11 cellular contexts compared by ENCODE assay signal in the genomic region with DNA sequence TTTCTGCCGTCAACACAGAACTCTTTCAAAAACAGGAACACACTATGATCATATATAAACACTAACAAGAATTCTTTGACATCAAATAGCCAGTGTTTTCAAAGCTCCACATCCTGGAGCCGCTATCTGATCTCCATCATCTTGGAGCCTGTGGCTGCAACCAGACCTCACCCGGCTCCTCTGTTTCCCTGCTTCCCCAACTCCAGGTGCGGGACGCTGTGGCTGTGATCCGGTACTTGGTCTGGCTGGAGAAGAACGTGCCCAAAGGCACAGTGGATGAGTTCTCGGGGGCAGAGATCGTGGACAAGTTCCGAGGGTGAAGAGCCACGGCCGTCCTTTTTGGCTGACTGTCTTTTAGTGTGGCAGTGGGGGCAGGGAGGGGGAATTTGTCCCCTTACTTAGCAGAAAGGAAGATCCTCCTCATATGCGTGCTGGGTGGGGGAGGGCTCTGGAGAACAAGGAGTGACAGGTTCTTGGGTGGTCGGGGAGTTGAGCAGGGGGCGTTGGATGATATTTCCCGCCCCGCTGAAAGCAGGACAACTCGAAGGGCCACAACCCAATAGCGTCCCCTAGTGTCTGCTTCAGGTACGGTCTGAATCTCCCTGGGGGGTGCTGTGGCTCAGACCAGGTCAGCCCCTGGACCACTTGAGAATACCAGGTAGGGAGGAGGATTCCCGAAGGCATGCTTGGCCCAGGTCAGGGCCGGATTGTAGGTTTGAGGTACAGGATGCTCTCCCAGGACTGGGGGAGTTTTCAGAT. TPM values are rescaled to one million over a fixed set of nuclear protein-coding genes. Genes with fewer than 3 reads are reported as not detected.
A peak's percentile ranks its signal among the peaks of the same experiment; 100 is the strongest.
DNase-seq lines count a peak whose midpoint lies in the region; ATAC-seq, FAIRE-seq and TF ChIP-seq lines count a peak whose summit lies in the region.
"Had no signal": no experiment of that assay in that cellular context is flagged by ENCODE, and none has a peak within 500 bp of the region (broad histone marks: within the 10 kb centered on the region; RNA-seq: fewer than 3 reads in every experiment).

No MANE protein-coding gene starts in this region.

- H3K4me3 Mint-ChIP-seq in natural killer cell, result peak overlapping the region; percentile 49

- H3K27ac ChIP-seq in DND-41 (ENCODE audit: low read length) (peak overlapping the region; percentile 88), K562 (ENCODE audit: extremely low read depth, low read depth, low read length) (no peak overlapping the region)
- H3K27ac ChIP-seq in effector memory CD4-positive, alpha-beta T cell (ENCODE audit: insufficient read depth, low read length, poor library complexity, severe bottlenecking), result no peak overlapping the region
- H3K27ac ChIP-seq: parathyroid adenoma had no signal

- POLR2A ChIA-PET in K562 (lab: Yijun Ruan, JAX), result interaction anchor here (0.6 kb wide), 1 partner anchor 192 kb away, joined by 3 read pairs; no protein-coding TSS in a partner anchor

- TF ChIP-seq CTCF in DND-41 (IDR thresholded peaks at IDR 0.05; ENCODE audit: borderline replicate concordance, extremely low read depth, low read length, poor library complexity, severe bottlenecking) (peak; percentile 53), HFF-Myc (IDR thresholded peaks at IDR 0.05; ENCODE audit: low read depth, low read length, missing control alignments) (peak; percentile 43), K562 (IDR thresholded peaks at IDR 0.05 in 2 of 3, conservative IDR thresholded peaks at IDR 0.05 in 1 of 3; ENCODE audit: insufficient read depth in 2 of 3, low read depth in 1 of 3, low read length in 3 of 3) (peak; percentile 75 to 84 (median 78)), natural killer cell (IDR thresholded peaks at IDR 0.05) (peak; percentile 25)

- no peak for TF ChIP-seq EP300 in K562 (IDR thresholded peaks at IDR 0.05; ENCODE audit: low read length)

- intact Hi-C loops in K562 (cut with micrococcal nuclease) (loop anchor here (1.0 to 10.0 kb wide), 3 partner anchors 147 to 308 kb away; partner anchors contain the start of gene UTP14A), natural killer cell (cut with micrococcal nuclease) (loop anchor here (1.0 kb wide), 1 partner anchor 117 kb away; no protein-coding TSS in a partner anchor)

- H3K9me3 ChIP-seq in DND-41 (ENCODE audit: insufficient read depth, low read length, severe bottlenecking), result no peaks in the 10 kb centered on the region
- H3K9me3 ChIP-seq in K562 (replicated peaks; ENCODE audit: control insufficient read depth, insufficient read depth, low read depth, low read length), result no peaks in the 10 kb centered on the region
- H3K9me3 ChIP-seq in effector memory CD4-positive, alpha-beta T cell (ENCODE audit: control insufficient read depth, low read length), result no peaks in the 10 kb centered on the region

- CTCF ChIA-PET in K562 (lab: Yijun Ruan, JAX; ENCODE audit: low intra/inter-chr PET ratio), result interaction anchor here (3.0 kb wide), 1 partner anchor 148 kb away, joined by 11 read pairs; no protein-coding TSS in a partner anchor

- no peaks in the 10 kb centered on the region for H3K27me3 Mint-ChIP-seq in natural killer cell (ENCODE audit: low read depth in 2 of 2)

- 16% methylated on average over 21 of the region's 22 CpGs for WGBS in K562 (ENCODE audit: insufficient coverage, low coverage, missing lambda C conversion rate)

- peak overlapping the region; percentile 82 to 88 for H3K27ac Mint-ChIP-seq in natural killer cell

- H3K4me1 ChIP-seq in DND-41 (ENCODE audit: insufficient read depth, low read length) (peaks cover 56% of the 10 kb centered on the region), K562 (replicated peaks in 1 of 2; ENCODE audit: control insufficient read depth in 2 of 2, insufficient read depth in 2 of 2, low read length in 2 of 2) (peaks cover 6 to 9% of the 10 kb centered on the region in 2 experiments; a peak in 4 of 5 replicates)
- H3K4me1 ChIP-seq in effector memory CD4-positive, alpha-beta T cell (ENCODE audit: control insufficient read depth, insufficient read depth, low read length, poor library complexity, severe bottlenecking), result peaks cover 36% of the 10 kb centered on the region

- in situ Hi-C loops in K562 (cut with MboI), result no loop called here

- no TSS peak for BruUV-seq in K562 (replicated peaks; lab: Mats Ljungman, UMichigan)

- H3K36me3 ChIP-seq in DND-41 (ENCODE audit: insufficient read depth, low read length), result no peaks in the 10 kb centered on the region
- H3K36me3 ChIP-seq in K562 (ENCODE audit: control insufficient read depth, insufficient read depth, low read length), result no peaks in the 10 kb centered on the region
- H3K36me3 ChIP-seq in effector memory CD4-positive, alpha-beta T cell (ENCODE audit: control insufficient read depth, insufficient read depth, low read length), result no peaks in the 10 kb centered on the region

- no peaks in the 10 kb centered on the region for H3K27me3 ChIP-seq in DND-41 (ENCODE audit: insufficient read depth, low read length, poor library complexity)
- no peaks in the 10 kb centered on the region for H3K27me3 ChIP-seq in K562 (ENCODE audit: control insufficient read depth in 2 of 2, insufficient read depth in 2 of 2, low read length in 2 of 2)
- no peaks in the 10 kb centered on the region for H3K27me3 ChIP-seq in effector memory CD4-positive, alpha-beta T cell (replicated peaks; ENCODE audit: control insufficient read depth, insufficient read depth, low read length, poor library complexity, severe bottlenecking)

- H3K9me1 ChIP-seq in K562 (ENCODE audit: control insufficient read depth, insufficient read depth, low read length), result peaks cover 2% of the 10 kb centered on the region

- H2AFZ ChIP-seq in DND-41 (ENCODE audit: low read depth, low read length) (no peak overlapping the region), K562 (ENCODE audit: low read depth, low read length) (peak overlapping the region; percentile 22)
- H2AFZ ChIP-seq: parathyroid adenoma had no signal

- H3K9me3 Mint-ChIP-seq in natural killer cell, result no peaks in the 10 kb centered on the region

- H3K79me2 ChIP-seq in DND-41 (ENCODE audit: insufficient read depth, low read length) (peaks cover 3% of the 10 kb centered on the region; the same call in 1 of the 2 replicates), K562 (ENCODE audit: control insufficient read depth, insufficient read depth, low read length) (no peaks in the 10 kb centered on the region)
- H3K79me2 ChIP-seq: parathyroid adenoma had no signal

- H4K20me1 ChIP-seq in DND-41 (ENCODE audit: insufficient read depth, low read length), result no peaks in the 10 kb centered on the region
- H4K20me1 ChIP-seq in K562 (replicated peaks; ENCODE audit: control insufficient read depth, insufficient read depth, low read length), result no peaks in the 10 kb centered on the region

- no peak for FAIRE-seq in K562 (lab: Jason Lieb, UNC)
- FAIRE-seq: HTR-8/SVneo had no signal

- H3K4me1 Mint-ChIP-seq in natural killer cell, result peaks cover 67% of the 10 kb centered on the region in 2 donors

- no peaks in the 10 kb centered on the region for H3K36me3 Mint-ChIP-seq in natural killer cell

- ATAC-seq in DND-41 (ENCODE audit: insufficient read depth, low read depth) (no peak), K562 (peak; percentile 82), natural killer cell (no peak)

- no peak overlapping the region for H3K4me2 ChIP-seq in DND-41 (ENCODE audit: insufficient read depth, low read length)
- peak overlapping the region; percentile 20; the same call in 1 of the 2 replicates for H3K4me2 ChIP-seq in K562 (ENCODE audit: insufficient read depth, low read length)

- TF ChIP-seq POLR2A in K562 (conservative IDR thresholded peaks at IDR 0.05), result no peak

- no peak for DNase-seq in DND-41
- no peak for DNase-seq in HFF-Myc (ENCODE audit: extremely low read depth, low read depth)
- DNase-seq in K562 (ENCODE audit: extremely low read depth in 1 of 4, low spot score in 3 of 4), result peak; percentile 49 to 64 (median 56)
- no peak for DNase-seq in natural killer cell
- no peak for DNase-seq in islet precursor cell
- DNase-seq in effector memory CD4-positive, alpha-beta T cell, result no peak
- no peak for DNase-seq in HCEC 1CT
- DNase-seq in SIG-M5 treated with dmso at 0.1 percent for 504 hours (lab: John Stamatoyannopoulos, UW; ENCODE audit: unreplicated experiment), result no peak
- DNase-seq: NCI-H82 had no signal

- TF ChIP-seq RAD21 in K562 (CRISPR knock-in tag; conservative IDR thresholded peaks at IDR 0.05 in 1 of 2, IDR thresholded peaks at IDR 0.05 in 1 of 2), result peak; percentile 66 to 72

- H3K4me3 ChIP-seq in DND-41 (ENCODE audit: low read depth in 1 of 2, low read length in 2 of 2), result no peak overlapping the region
- no peak overlapping the region for H3K4me3 ChIP-seq in HFF-Myc (replicated peaks; ENCODE audit: low read depth, low read length)
- H3K4me3 ChIP-seq in K562, result no peak overlapping the region
- H3K4me3 ChIP-seq in effector memory CD4-positive, alpha-beta T cell (ENCODE audit: insufficient read depth, low read depth, low read length, poor library complexity, severe bottlenecking), result no peak overlapping the region

- H3K9ac ChIP-seq in DND-41 (ENCODE audit: low read depth, low read length) (0 out of 2 replicates have a peak overlapping the region, but pooled peaks have one; percentile 3), K562 (ENCODE audit: insufficient read depth in 1 of 2, low read depth in 2 of 2, low read length in 2 of 2) (no peak overlapping the region)
- H3K9ac ChIP-seq: parathyroid adenoma had no signal

RNA-seq across cellular contexts. Expression of gene XPNPEP2, which starts 15.7 kb away (rescaled TPM):
- total RNA-seq in K562 (2011; cell fraction: chromatin; rRNA removed; ENCODE audit: low replicate concordance), result not detected in 2 replicates
- total RNA-seq in K562 (2011; cell fraction: nucleolus; rRNA removed), result not detected in 2 replicates
- total RNA-seq in K562 (2011; cell fraction: nucleoplasm; rRNA removed), result not detected in 2 replicates
- total RNA-seq in K562 (2014; rRNA removed) (not detected in 2 replicates), K562 (2014; rRNA removed; fragmentation: Illumina TruSeq; extraction: Trizol) (not detected in 2 replicates), K562 (2015; rRNA removed; fragmentation: Illumina TruSeq; extraction: Trizol) (not detected in 2 replicates), K562 (2021) (0.04 TPM in 1 of 2 replicates, not detected in the other), natural killer cell (1 to 10 TPM in 2 of 3 donors, under 1 TPM in 1; 0.96 to 2.6 (median 1.6) TPM)
- polyA plus RNA-seq in K562 (2011; rRNA removed) (0.01 TPM in 1 of 2 replicates, not detected in the other), K562 (2014; fragmentation: Illumina TruSeq; extraction: Trizol) (0.13 TPM in 1 of 2 replicates, not detected in the other), K562 (2014; fragmentation: Nextera tagmentation; extraction: Ambion mirVana) (under 1 TPM in 1 of 2 experiments, not detected in 1; 0.03 TPM), K562 (2014; rRNA removed) (0.19 TPM in 1 of 2 replicates, not detected in the other)
- 0.03 and 0.04 TPM in 2 replicates for polyA plus RNA-seq in K562 (2011; cell fraction: cytosol; rRNA removed)
- not detected in 2 replicates for polyA plus RNA-seq in K562 (2011; cell fraction: nucleus; rRNA removed)
- 0.05 and 0.11 TPM in 2 replicates for polyA plus RNA-seq in K562 (2012)
- not detected in 2 replicates for polyA minus RNA-seq in K562 (2011; rRNA and poly(A)+ RNA removed)
- polyA minus RNA-seq in K562 (2011; cell fraction: cytosol; rRNA and poly(A)+ RNA removed), result not detected in 2 replicates
- polyA minus RNA-seq in K562 (2011; cell fraction: nucleus; rRNA and poly(A)+ RNA removed), result not detected in 2 replicates

RNA-seq across cellular contexts. Expression of gene SASH3, which starts 25.3 kb away (rescaled TPM):
- total RNA-seq in K562 (2011; cell fraction: chromatin; rRNA removed; ENCODE audit: low replicate concordance), result not detected in 2 replicates
- total RNA-seq in K562 (2011; cell fraction: nucleolus; rRNA removed), result not detected in 2 replicates
- total RNA-seq in K562 (2011; cell fraction: nucleoplasm; rRNA removed), result not detected in 2 replicates
- total RNA-seq in K562 (2014; rRNA removed), result 0.08 and 0.14 TPM in 2 replicates
- total RNA-seq in K562 (2014; rRNA removed; fragmentation: Illumina TruSeq; extraction: Trizol), result 0.06 and 0.07 TPM in 2 replicates
- total RNA-seq in K562 (2015; rRNA removed; fragmentation: Illumina TruSeq; extraction: Trizol), result 0.72 and 1.1 TPM in 2 replicates
- total RNA-seq in K562 (2021), result 0.34 and 0.35 TPM in 2 replicates
- polyA plus RNA-seq in K562 (2011; rRNA removed), result 0.06 and 0.08 TPM in 2 replicates
- 0.04 and 0.06 TPM in 2 replicates for polyA plus RNA-seq in K562 (2011; cell fraction: cytosol; rRNA removed)
- 0.04 and 0.07 TPM in 2 replicates for polyA plus RNA-seq in K562 (2011; cell fraction: nucleus; rRNA removed)
- 0.21 and 0.75 TPM in 2 replicates for polyA plus RNA-seq in K562 (2012)
- 0.10 and 0.14 TPM in 2 replicates for polyA plus RNA-seq in K562 (2014; fragmentation: Illumina TruSeq; extraction: Trizol)
- under 1 TPM; 0.03 to 0.06 TPM for polyA plus RNA-seq in K562 (2014; fragmentation: Nextera tagmentation; extraction: Ambion mirVana)
- 0.08 and 0.13 TPM in 2 replicates for polyA plus RNA-seq in K562 (2014; rRNA removed)
- polyA minus RNA-seq in K562 (2011; rRNA and poly(A)+ RNA removed), result not detected in 2 replicates
- not detected in 2 replicates for polyA minus RNA-seq in K562 (2011; cell fraction: cytosol; rRNA and poly(A)+ RNA removed)
- not detected in 2 replicates for polyA minus RNA-seq in K562 (2011; cell fraction: nucleus; rRNA and poly(A)+ RNA removed)
- 100 to 1,000 TPM; 356 to 403 (median 392) TPM for total RNA-seq in natural killer cell

Comparison
In these comparisons a context has a peak if more than half of its experiments do, and no peak if none do; other contexts are left out.
1. DNase-seq: peak in K562 (4 of 4); none in DND-41 (single experiment), HFF-Myc (single experiment), natural killer cell (single experiment), islet precursor cell (single experiment), effector memory CD4-positive, alpha-beta T cell (0 of 3), HCEC 1CT (single experiment) and SIG-M5 treated with dmso at 0.1 percent for 504 hours (single experiment).
2. CTCF ChIP-seq: peak in every context shown above with its lines; median percentile 78 in K562; 53 in DND-41; 43 in HFF-Myc; 25 in natural killer cell.
3. RNA of gene SASH3, which starts 25.3 kb away (total RNA-seq): 356 to 403 TPM in natural killer cell; 0.06 to 1.1 TPM in K562; every median in the first group is over 100 times any median in the second.